Comparison of ENCODE assay signal across 24 cellular contexts in genomic region chr3:72962317-72962716, GRCh38.
"Had no signal": no experiment of that assay in that cellular context is flagged by ENCODE, and none has a peak within 500 bp of the region (broad histone marks: within the 10 kb centered on the region; RNA-seq: fewer than 3 reads in every experiment).

No MANE protein-coding gene starts in this region.

- H3K9me3 ChIP-seq: esophagus squamous epithelium, gastrocnemius medialis, lower lobe of right lung, mucosa of descending colon had no signal

- DNase-seq: activated CD4-positive, CD25-positive, alpha-beta regulatory T cell treated with anti-CD3 and anti-CD28 coated beads, Interleukin-2, amount 50 U/mL, for 72 hours; activated gamma-delta T cell; activated naive CD8-positive, alpha-beta T cell treated with anti-CD3 and anti-CD28 coated beads for 36 hours; activated T-cell treated with anti-CD3 and anti-CD28 coated beads, Interleukin-2, amount 50 U/mL, for 48 hours; amniotic stem cell; cerebellar nuclear complex; endodermal cell; esophagus squamous epithelium; gastrocnemius medialis; islet precursor cell; left colon; lower lobe of right lung; mesendoderm; mucosa of descending colon; nephron progenitor cell; stimulated activated CD4-positive, alpha-beta T cell treated with anti-CD3 and anti-CD28 coated beads, Interleukin-2, amount 100 ng/mL, for 24 hours; SW 1271; WERI-Rb-1 had no signal

- ATAC-seq: gastrocnemius medialis; left colon; lower lobe of right lung; mucosa of descending colon; sciatic nerve; stimulated activated memory B cell treated with anti-CD40 and anti-IgM and Interleukin-4, amounts not matched to agents 10 μg/mL and 1 μg/mL and 100 μg/mL, for 72 hours had no signal

- H3K79me2 ChIP-seq: parathyroid adenoma had no signal

- H3K4me3 Mint-ChIP-seq: activated naive CD8-positive, alpha-beta T cell treated with anti-CD3 and anti-CD28 coated beads for 36 hours; endodermal cell; nephron progenitor cell; stimulated activated memory B cell treated with anti-CD40 and anti-IgM and Interleukin-4, amounts not matched to agents 10 μg/mL and 1 μg/mL and 100 μg/mL, for 72 hours had no signal

- H3K4me3 ChIP-seq: coronary artery, esophagus squamous epithelium, gastrocnemius medialis, lower lobe of right lung, mucosa of descending colon, SK-N-MC had no signal

- H3K36me3 ChIP-seq: esophagus squamous epithelium, gastrocnemius medialis, lower lobe of right lung, WERI-Rb-1 had no signal

- H3K4me1 ChIP-seq: esophagus squamous epithelium, parathyroid adenoma had no signal

- H3K27ac ChIP-seq: coronary artery, esophagus squamous epithelium, gastrocnemius medialis, lower lobe of right lung, parathyroid adenoma, SK-N-MC, WERI-Rb-1 had no signal

- FAIRE-seq: small intestine had no signal

- H3K9me3 Mint-ChIP-seq: activated naive CD8-positive, alpha-beta T cell treated with anti-CD3 and anti-CD28 coated beads for 36 hours; endodermal cell; nephron progenitor cell; stimulated activated memory B cell treated with anti-CD40 and anti-IgM and Interleukin-4, amounts not matched to agents 10 μg/mL and 1 μg/mL and 100 μg/mL, for 72 hours had no signal

- H3K36me3 Mint-ChIP-seq: activated naive CD8-positive, alpha-beta T cell treated with anti-CD3 and anti-CD28 coated beads for 36 hours; stimulated activated memory B cell treated with anti-CD40 and anti-IgM and Interleukin-4, amounts not matched to agents 10 μg/mL and 1 μg/mL and 100 μg/mL, for 72 hours had no signal

- H3K9ac ChIP-seq: parathyroid adenoma had no signal

- H3K27me3 Mint-ChIP-seq: activated naive CD8-positive, alpha-beta T cell treated with anti-CD3 and anti-CD28 coated beads for 36 hours; stimulated activated memory B cell treated with anti-CD40 and anti-IgM and Interleukin-4, amounts not matched to agents 10 μg/mL and 1 μg/mL and 100 μg/mL, for 72 hours had no signal

- H3K27me3 ChIP-seq: esophagus squamous epithelium, gastrocnemius medialis had no signal

- H3K27ac Mint-ChIP-seq: activated naive CD8-positive, alpha-beta T cell treated with anti-CD3 and anti-CD28 coated beads for 36 hours; endodermal cell; nephron progenitor cell; stimulated activated memory B cell treated with anti-CD40 and anti-IgM and Interleukin-4, amounts not matched to agents 10 μg/mL and 1 μg/mL and 100 μg/mL, for 72 hours had no signal

- H2AFZ ChIP-seq: parathyroid adenoma had no signal
